11 cellular contexts compared by ENCODE assay signal in the genomic region with DNA sequence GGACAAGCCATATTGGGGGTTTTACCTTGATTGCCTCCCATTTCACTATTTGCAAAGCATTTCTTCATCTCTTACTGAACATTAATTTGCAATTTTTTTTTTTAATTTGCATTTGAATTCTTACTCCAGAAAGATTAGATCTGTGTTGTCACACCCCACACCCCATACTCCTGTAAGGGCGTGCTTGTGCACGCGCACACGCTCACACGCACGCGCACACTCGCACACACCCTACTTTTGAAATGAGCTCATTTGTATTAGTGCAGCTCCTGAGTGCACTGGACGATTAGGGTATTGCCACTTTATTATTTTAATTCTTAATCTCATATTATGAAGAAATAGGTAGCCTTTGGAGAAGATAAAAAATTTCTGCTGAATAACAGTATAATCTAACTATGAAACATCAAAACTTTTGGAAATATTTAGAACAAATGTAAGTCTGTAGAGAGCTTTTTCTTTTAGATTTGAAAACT. TPM values are rescaled to one million over a fixed set of nuclear protein-coding genes. Genes with fewer than 3 reads are reported as not detected.
"Had no signal": no experiment of that assay in that cellular context is flagged by ENCODE, and none has a peak within 500 bp of the region (broad histone marks: within the 10 kb centered on the region; RNA-seq: fewer than 3 reads in every experiment).

No MANE protein-coding gene starts in this region.

RNA-seq across cellular contexts. Expression of a gene that starts 11.2 kb away (rescaled TPM):
- total RNA-seq: activated T-helper 2 cell treated with anti-CD3 and anti-CD28 coated beads, Interferon-gamma antibody, Interleukin-2, Interleukin-4, amounts not matched to agents 10 μg/mL and 5 μg/mL and 100 μg/mL, durations not matched to agents 14 hours and 24 hours and 36 hours; cerebellum; gastrocnemius medialis; left ventricle myocardium superior; mononuclear cell; myocyte; omental fat pad; posterior vena cava; spleen; subcutaneous adipose tissue; ureter had no signal
- polyA plus RNA-seq: spleen had no signal
